16 cellular contexts compared by ENCODE assay signal in genomic region chr6:148830614-148831013, GRCh38.
DNase-seq lines count a peak whose midpoint lies in the region; ATAC-seq and TF ChIP-seq lines count a peak whose summit lies in the region.
"Had no signal": no experiment of that assay in that cellular context is flagged by ENCODE, and none has a peak within 500 bp of the region (broad histone marks: within the 10 kb centered on the region; RNA-seq: fewer than 3 reads in every experiment).

No MANE protein-coding gene starts in this region.

- H3K4me3 ChIP-seq in Loucy (ENCODE audit: low read length, poor library complexity, severe bottlenecking) (peak overlapping the region; percentile 37), prostate gland (no peak overlapping the region), HAP-1 (no peak overlapping the region)
- H3K4me3 ChIP-seq: pancreas had no signal

- no peaks in the 10 kb centered on the region for H3F3A ChIP-seq in Loucy (ENCODE audit: low read depth)

- CTCF ChIA-PET in activated CD8-positive, alpha-beta memory T cell treated with anti-CD3 and anti-CD28 coated beads, Interleukin-2, amount 10 ng/mL, durations not matched to agents 7 days and 5 days (lab: Charles Lee) = interaction anchor here (0.7 kb wide), 1 partner anchor 19 kb away, joined by 3 read pairs; no protein-coding TSS in a partner anchor

- H3K9me2 ChIP-seq in Loucy (replicated peaks; ENCODE audit: low read depth, low read length) = no peaks in the 10 kb centered on the region

- H3K4me2 ChIP-seq in Loucy (ENCODE audit: low read depth, low read length, poor library complexity, severe bottlenecking) = peak overlapping the region; percentile 57

- no peaks in the 10 kb centered on the region for H3K36me3 ChIP-seq in Loucy (ENCODE audit: insufficient read depth, low read length)
- no peaks in the 10 kb centered on the region for H3K36me3 ChIP-seq in prostate gland
- 0 out of 2 replicates have a peak, but pooled peaks cover 5% of the 10 kb centered on the region for H3K36me3 ChIP-seq in HAP-1 (replicated peaks)
- H3K36me3 ChIP-seq: pancreas had no signal

- in situ Hi-C loops in HAP-1 (cut with MboI; ENCODE audit: low sequenced_read_pairs) = no loop called here

- H3K9me3 ChIP-seq in Loucy (ENCODE audit: insufficient read depth, low read depth, low read length) = no peaks in the 10 kb centered on the region
- H3K9me3 ChIP-seq in prostate gland = no peaks in the 10 kb centered on the region
- no peaks in the 10 kb centered on the region; the same call in 1 of the 2 replicates for H3K9me3 ChIP-seq in HAP-1
- H3K9me3 ChIP-seq: pancreas had no signal

- H3K79me2 ChIP-seq in Loucy (ENCODE audit: insufficient read depth, low read length) = no peaks in the 10 kb centered on the region; the same call in 1 of the 2 replicates

- H3K27ac Mint-ChIP-seq in activated CD8-positive, alpha-beta memory T cell treated with anti-CD3 and anti-CD28 coated beads, Interleukin-2, amount 10 ng/mL, durations not matched to agents 7 days and 5 days = peak overlapping the region; percentile 64
- no peak overlapping the region for H3K27ac Mint-ChIP-seq in activated T-helper 2 cell treated with anti-CD3 and anti-CD28 coated beads, Interferon-gamma antibody, Interleukin-2, Interleukin-4, amounts not matched to agents 10 μg/mL and 5 μg/mL and 100 μg/mL, durations not matched to agents 14 hours and 24 hours and 36 hours
- H3K27ac Mint-ChIP-seq in stimulated activated effector memory CD8-positive, alpha-beta T cell treated with anti-CD3 and anti-CD28 coated beads, Interleukin-12 subunit alpha, Interleukin-12 subunit beta, amount 100 ng/mL, for 72 hours = peak overlapping the region; percentile 55

- peaks cover 5% of the 10 kb centered on the region for H3K36me3 Mint-ChIP-seq in activated CD8-positive, alpha-beta memory T cell treated with anti-CD3 and anti-CD28 coated beads, Interleukin-2, amount 10 ng/mL, durations not matched to agents 7 days and 5 days
- H3K36me3 Mint-ChIP-seq in activated T-helper 2 cell treated with anti-CD3 and anti-CD28 coated beads, Interferon-gamma antibody, Interleukin-2, Interleukin-4, amounts not matched to agents 10 μg/mL and 5 μg/mL and 100 μg/mL, durations not matched to agents 14 hours and 24 hours and 36 hours (ENCODE audit: low read depth) = no peaks in the 10 kb centered on the region
- peaks cover 1% of the 10 kb centered on the region for H3K36me3 Mint-ChIP-seq in stimulated activated effector memory CD8-positive, alpha-beta T cell treated with anti-CD3 and anti-CD28 coated beads, Interleukin-12 subunit alpha, Interleukin-12 subunit beta, amount 100 ng/mL, for 72 hours

- peaks cover 8% of the 10 kb centered on the region for H3K27me3 Mint-ChIP-seq in activated CD8-positive, alpha-beta memory T cell treated with anti-CD3 and anti-CD28 coated beads, Interleukin-2, amount 10 ng/mL, durations not matched to agents 7 days and 5 days
- peaks cover 10% of the 10 kb centered on the region for H3K27me3 Mint-ChIP-seq in activated T-helper 2 cell treated with anti-CD3 and anti-CD28 coated beads, Interferon-gamma antibody, Interleukin-2, Interleukin-4, amounts not matched to agents 10 μg/mL and 5 μg/mL and 100 μg/mL, durations not matched to agents 14 hours and 24 hours and 36 hours (ENCODE audit: low read depth)

- TF ChIP-seq POLR2A in prostate gland (IDR thresholded peaks at IDR 0.05) = no peak

- no peak for TF ChIP-seq CTCF in Loucy (conservative IDR thresholded peaks at IDR 0.05; ENCODE audit: low read length)
- TF ChIP-seq CTCF in prostate gland (IDR thresholded peaks at IDR 0.05) = no peak

- H3K4me1 ChIP-seq in Loucy (ENCODE audit: insufficient read depth, low read length, poor library complexity, severe bottlenecking) = peaks cover 30% of the 10 kb centered on the region
- H3K4me1 ChIP-seq in prostate gland (replicated peaks) = no peaks in the 10 kb centered on the region
- peaks cover 13% of the 10 kb centered on the region for H3K4me1 ChIP-seq in HAP-1
- H3K4me1 ChIP-seq: pancreas had no signal

- no peaks in the 10 kb centered on the region for H3K9me3 Mint-ChIP-seq in activated CD8-positive, alpha-beta memory T cell treated with anti-CD3 and anti-CD28 coated beads, Interleukin-2, amount 10 ng/mL, durations not matched to agents 7 days and 5 days (ENCODE audit: low read depth)
- no peaks in the 10 kb centered on the region for H3K9me3 Mint-ChIP-seq in activated T-helper 2 cell treated with anti-CD3 and anti-CD28 coated beads, Interferon-gamma antibody, Interleukin-2, Interleukin-4, amounts not matched to agents 10 μg/mL and 5 μg/mL and 100 μg/mL, durations not matched to agents 14 hours and 24 hours and 36 hours
- H3K9me3 Mint-ChIP-seq in stimulated activated effector memory CD8-positive, alpha-beta T cell treated with anti-CD3 and anti-CD28 coated beads, Interleukin-12 subunit alpha, Interleukin-12 subunit beta, amount 100 ng/mL, for 72 hours = no peaks in the 10 kb centered on the region

- H3K27ac ChIP-seq in prostate gland = no peak overlapping the region
- H3K27ac ChIP-seq: pancreas had no signal

- H3K27me3 ChIP-seq in Loucy (ENCODE audit: insufficient read depth, low read length, poor library complexity, severe bottlenecking) (no peaks in the 10 kb centered on the region), prostate gland (replicated peaks; ENCODE audit: insufficient read depth) (no peaks in the 10 kb centered on the region), HAP-1 (ENCODE audit: low read depth) (no peaks in the 10 kb centered on the region)
- H3K27me3 ChIP-seq: pancreas had no signal

- DNase-seq in activated CD8-positive, alpha-beta memory T cell treated with anti-CD3 and anti-CD28 coated beads, Interleukin-2, amount 10 ng/mL, durations not matched to agents 7 days and 5 days = no peak
- no peak for DNase-seq in activated CD8-positive, alpha-beta memory T cell treated with anti-CD3 and anti-CD28 coated beads for 24 hours
- DNase-seq in activated T-helper 2 cell treated with anti-CD3 and anti-CD28 coated beads, Interferon-gamma antibody, Interleukin-2, Interleukin-4, amounts not matched to agents 10 μg/mL and 5 μg/mL and 100 μg/mL, durations not matched to agents 14 hours and 24 hours and 36 hours (ENCODE audit: low spot score) = no peak
- DNase-seq in stimulated activated effector memory CD8-positive, alpha-beta T cell treated with anti-CD3 and anti-CD28 coated beads, Interleukin-12 subunit alpha, Interleukin-12 subunit beta, amount 100 ng/mL, for 72 hours (ENCODE audit: low spot score in 2 of 2) = no peak
- DNase-seq in A172 (ENCODE audit: low spot score) = no peak
- no peak for DNase-seq in prostate gland (ENCODE audit: low spot score)
- DNase-seq in HAP-1 (ENCODE audit: low spot score in 2 of 2) = no peak
- DNase-seq: activated naive CD4-positive, alpha-beta T cell treated with anti-CD3 and anti-CD28 coated beads, Interleukin-2, amount 50 U/mL, for 16 hours; hypothalamus; mesenchymal stem cell; NCI-H1694 treated with DMSO at 0.1 percent for 48 hours; NCI-H526; pancreas; SIG-M5; stimulated activated CD4-positive, alpha-beta T cell treated with anti-CD3 and anti-CD28 coated beads, Interleukin-12 subunit alpha, Interleukin-12 subunit beta, amount 100 ng/mL, for 4 hours had no signal

- no peaks in the 10 kb centered on the region for H4K20me1 ChIP-seq in Loucy (ENCODE audit: insufficient read depth, low read length, poor library complexity, severe bottlenecking)

- H3K9ac ChIP-seq in Loucy (ENCODE audit: low read depth, low read length, poor library complexity, severe bottlenecking) = peak overlapping the region; percentile 47

- ATAC-seq in activated CD8-positive, alpha-beta memory T cell treated with anti-CD3 and anti-CD28 coated beads, Interleukin-2, amount 10 ng/mL, durations not matched to agents 7 days and 5 days = peak; percentile 74
- ATAC-seq in stimulated activated effector memory CD8-positive, alpha-beta T cell treated with anti-CD3 and anti-CD28 coated beads, Interleukin-12 subunit alpha, Interleukin-12 subunit beta, amount 100 ng/mL, for 72 hours = peak; percentile 83
- ATAC-seq: pancreas had no signal

- intact Hi-C loops in activated T-helper 2 cell treated with anti-CD3 and anti-CD28 coated beads, Interferon-gamma antibody, Interleukin-2, Interleukin-4, amounts not matched to agents 10 μg/mL and 5 μg/mL and 100 μg/mL, durations not matched to agents 14 hours and 24 hours and 36 hours (cut with micrococcal nuclease) = loop anchor here (5.0 kb wide), 1 partner anchor 73 kb away; no protein-coding TSS in a partner anchor
- intact Hi-C loops in prostate gland (cut with DNase I) = no loop called here

- peak overlapping the region; percentile 76 for H3K4me3 Mint-ChIP-seq in activated CD8-positive, alpha-beta memory T cell treated with anti-CD3 and anti-CD28 coated beads, Interleukin-2, amount 10 ng/mL, durations not matched to agents 7 days and 5 days
- H3K4me3 Mint-ChIP-seq in activated T-helper 2 cell treated with anti-CD3 and anti-CD28 coated beads, Interferon-gamma antibody, Interleukin-2, Interleukin-4, amounts not matched to agents 10 μg/mL and 5 μg/mL and 100 μg/mL, durations not matched to agents 14 hours and 24 hours and 36 hours (ENCODE audit: low read depth) = peak overlapping the region; percentile 0
- peak overlapping the region; percentile 73 for H3K4me3 Mint-ChIP-seq in stimulated activated effector memory CD8-positive, alpha-beta T cell treated with anti-CD3 and anti-CD28 coated beads, Interleukin-12 subunit alpha, Interleukin-12 subunit beta, amount 100 ng/mL, for 72 hours

- H3K4me1 Mint-ChIP-seq in activated CD8-positive, alpha-beta memory T cell treated with anti-CD3 and anti-CD28 coated beads, Interleukin-2, amount 10 ng/mL, durations not matched to agents 7 days and 5 days = peaks cover 31% of the 10 kb centered on the region
- peaks cover 8% of the 10 kb centered on the region for H3K4me1 Mint-ChIP-seq in activated T-helper 2 cell treated with anti-CD3 and anti-CD28 coated beads, Interferon-gamma antibody, Interleukin-2, Interleukin-4, amounts not matched to agents 10 μg/mL and 5 μg/mL and 100 μg/mL, durations not matched to agents 14 hours and 24 hours and 36 hours (ENCODE audit: low read depth)
- H3K4me1 Mint-ChIP-seq in stimulated activated effector memory CD8-positive, alpha-beta T cell treated with anti-CD3 and anti-CD28 coated beads, Interleukin-12 subunit alpha, Interleukin-12 subunit beta, amount 100 ng/mL, for 72 hours = peaks cover 33% of the 10 kb centered on the region

- peak overlapping the region; percentile 24; the same call in 1 of the 2 replicates for H2AFZ ChIP-seq in Loucy (ENCODE audit: low read length)

- WGBS in prostate gland = 77% methylated on average over 3 of the region's 3 CpGs

Comparison
In these comparisons a context has a peak if more than half of its experiments do, and no peak if none do; other contexts are left out.
1. H3K4me3 Mint-ChIP-seq: peak in every context shown above with its lines; median percentile 76 in activated CD8-positive, alpha-beta memory T cell treated with anti-CD3 and anti-CD28 coated beads, Interleukin-2, amount 10 ng/mL, durations not matched to agents 7 days and 5 days; 73 in stimulated activated effector memory CD8-positive, alpha-beta T cell treated with anti-CD3 and anti-CD28 coated beads, Interleukin-12 subunit alpha, Interleukin-12 subunit beta, amount 100 ng/mL, for 72 hours; 0 in activated T-helper 2 cell treated with anti-CD3 and anti-CD28 coated beads, Interferon-gamma antibody, Interleukin-2, Interleukin-4, amounts not matched to agents 10 μg/mL and 5 μg/mL and 100 μg/mL, durations not matched to agents 14 hours and 24 hours and 36 hours.